19 cellular contexts compared by ENCODE assay signal in genomic region chr19:47633996-47634395, GRCh38. TPM values are rescaled to one million over a fixed set of nuclear protein-coding genes. Genes with fewer than 3 reads are reported as not detected.
DNase-seq lines count a peak whose midpoint lies in the region; ATAC-seq and TF ChIP-seq lines count a peak whose summit lies in the region.
"Had no signal": no experiment of that assay in that cellular context is flagged by ENCODE, and none has a peak within 500 bp of the region (broad histone marks: within the 10 kb centered on the region; RNA-seq: fewer than 3 reads in every experiment).

No MANE protein-coding gene starts in this region.

- peaks cover 35% of the 10 kb centered on the region for H3K4me1 Mint-ChIP-seq in nephron progenitor cell

- H3K36me3 ChIP-seq in cardiac muscle cell (no peaks in the 10 kb centered on the region), vagina (no peaks in the 10 kb centered on the region)
- H3K36me3 ChIP-seq: left lung had no signal

- H3K9me3 ChIP-seq in cardiac muscle cell (ENCODE audit: low read depth): no peaks in the 10 kb centered on the region
- H3K9me3 ChIP-seq in vagina: no peaks in the 10 kb centered on the region
- H3K9me3 ChIP-seq: left lung had no signal

- peak overlapping the region; percentile 60 for H3K27ac ChIP-seq in cardiac muscle cell
- H3K27ac ChIP-seq in angular gyrus (ENCODE audit: low read depth, low read length): peak overlapping the region; percentile 26
- H3K27ac ChIP-seq in vagina: peak overlapping the region; percentile 45
- H3K27ac ChIP-seq: left lung had no signal

- peaks cover 12% of the 10 kb centered on the region for H3K9me3 Mint-ChIP-seq in nephron progenitor cell
- H3K9me3 Mint-ChIP-seq: activated naive CD4-positive, alpha-beta T cell treated with anti-CD3 and anti-CD28 coated beads for 36 hours; CD4-positive, alpha-beta memory T cell; naive thymus-derived CD8-positive, alpha-beta T cell had no signal

- TF ChIP-seq POLR2A in vagina (IDR thresholded peaks at IDR 0.05): no peak

- no peak overlapping the region for H3K4me3 Mint-ChIP-seq in nephron progenitor cell
- H3K4me3 Mint-ChIP-seq: activated naive CD4-positive, alpha-beta T cell treated with anti-CD3 and anti-CD28 coated beads for 36 hours; CD4-positive, alpha-beta memory T cell; naive thymus-derived CD8-positive, alpha-beta T cell had no signal

- H3K27me3 ChIP-seq in cardiac muscle cell: no peaks in the 10 kb centered on the region
- no peaks in the 10 kb centered on the region for H3K27me3 ChIP-seq in vagina
- H3K27me3 ChIP-seq: left lung had no signal

- TF ChIP-seq CTCF in cardiac muscle cell (IDR thresholded peaks at IDR 0.05; ENCODE audit: low read depth, low read length) (no peak), nephron progenitor cell (IDR thresholded peaks at IDR 0.05) (no peak), vagina (IDR thresholded peaks at IDR 0.05) (no peak)

- H3K36me3 Mint-ChIP-seq in nephron progenitor cell (ENCODE audit: low read depth): peaks cover 61% of the 10 kb centered on the region

- no peaks in the 10 kb centered on the region for H3K27me3 Mint-ChIP-seq in nephron progenitor cell (ENCODE audit: low read depth, poor library complexity)
- H3K27me3 Mint-ChIP-seq: CD4-positive, alpha-beta memory T cell; naive thymus-derived CD8-positive, alpha-beta T cell had no signal

- DNase-seq in cardiac muscle cell (ENCODE audit: low read depth in 1 of 2, low spot score in 1 of 2) (no peak), left cardiac atrium (no peak), nephron progenitor cell (no peak), vagina (ENCODE audit: extremely low spot score in 2 of 2) (no peak), NCI-H1048 (lab: John Stamatoyannopoulos, UW) (no peak), medulla oblongata (ENCODE audit: extremely low spot score) (no peak)
- DNase-seq: activated CD4-positive, alpha-beta T cell treated with anti-CD3 and anti-CD28 coated beads for 1 hour; activated CD8-positive, alpha-beta memory T cell treated with anti-CD3 and anti-CD28 coated beads, Interleukin-2, amount 50 U/mL, for 48 hours; activated naive CD4-positive, alpha-beta T cell treated with anti-CD3 and anti-CD28 coated beads for 36 hours; CD4-positive, alpha-beta memory T cell; effector CD4-positive, alpha-beta T cell; left lung; naive thymus-derived CD8-positive, alpha-beta T cell; NCI-H2081 treated with DMSO at 0.1 percent for 48 hours; SIG-M5; stimulated activated CD4-positive, alpha-beta T cell treated with anti-CD3 and anti-CD28 coated beads, Interleukin-4, amount 100 ng/mL, for 1 hour; stimulated activated CD8-positive, alpha-beta memory T cell treated with anti-CD3 and anti-CD28 coated beads, Interleukin-4, amount 100 ng/mL, for 48 hours had no signal

- intact Hi-C loops in left cardiac atrium (cut with DNase I) (no loop called here), vagina (cut with DNase I) (no loop called here)

- H3K4me3 ChIP-seq in cardiac muscle cell (no peak overlapping the region), vagina (no peak overlapping the region)
- H3K4me3 ChIP-seq: left lung had no signal

- H3K27ac Mint-ChIP-seq in nephron progenitor cell: peak overlapping the region; percentile 91
- H3K27ac Mint-ChIP-seq: activated naive CD4-positive, alpha-beta T cell treated with anti-CD3 and anti-CD28 coated beads for 36 hours had no signal

- H3K4me1 ChIP-seq in cardiac muscle cell (ENCODE audit: low read depth): no peaks in the 10 kb centered on the region
- H3K4me1 ChIP-seq in vagina: peaks cover 61% of the 10 kb centered on the region

- no peak for ATAC-seq in left cardiac atrium
- ATAC-seq in HG02973 (IDR thresholded peaks at IDR 0.05; ENCODE audit: unreplicated experiment): no peak
- ATAC-seq: left lung; naive thymus-derived CD8-positive, alpha-beta T cell had no signal

RNA-seq across cellular contexts. Expression of gene BICRA, which starts 25.1 kb away (rescaled TPM):
- total RNA-seq in cardiac muscle cell (7.8 and 13.5 TPM in 2 replicates), left cardiac atrium (10 to 100 TPM in 1 of 2 donors, 1 to 10 TPM in 1; 7.2 to 11.6 TPM), vagina (5.2 TPM)
- 3.0 and 5.0 TPM in 2 replicates for polyA plus RNA-seq in cardiac muscle cell
